9 cellular contexts compared by ENCODE assay signal in the genomic region with DNA sequence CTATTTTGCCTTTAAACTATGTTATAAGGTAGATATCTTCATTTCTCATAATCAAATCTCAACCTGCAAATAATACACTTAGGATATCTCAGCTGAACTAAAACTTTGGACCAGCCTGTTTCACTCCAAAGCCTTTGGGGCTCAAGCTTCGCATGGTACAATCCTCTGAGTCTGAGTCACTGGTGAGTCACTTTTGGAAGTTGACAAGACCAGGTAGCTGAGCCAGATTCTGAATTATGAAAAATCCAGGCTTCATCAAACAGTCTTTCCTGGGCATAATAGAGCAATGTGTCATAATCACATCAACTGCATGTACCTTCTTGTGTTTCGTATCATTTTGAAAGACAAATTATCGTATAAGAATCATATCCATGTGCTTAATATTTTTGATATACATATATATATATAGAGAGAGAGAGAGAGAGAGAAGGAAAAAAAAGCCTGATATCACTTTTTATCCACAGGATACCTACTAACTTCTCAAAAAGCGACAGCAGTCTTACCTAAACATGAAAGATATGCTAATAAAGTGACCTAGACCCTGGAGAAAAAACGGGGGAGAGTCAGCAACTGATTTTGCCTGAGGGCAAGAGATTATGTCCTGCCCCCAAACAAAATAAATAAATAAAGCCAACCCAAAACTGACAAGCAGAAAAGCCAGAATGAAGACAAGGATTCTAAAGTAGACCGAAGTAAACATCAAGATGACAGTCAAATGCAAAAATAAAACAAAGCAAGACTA.
DNase-seq lines count a peak whose midpoint lies in the region; ATAC-seq and TF ChIP-seq lines count a peak whose summit lies in the region.
"Had no signal": no experiment of that assay in that cellular context is flagged by ENCODE, and none has a peak within 500 bp of the region (broad histone marks: within the 10 kb centered on the region; RNA-seq: fewer than 3 reads in every experiment).

No MANE protein-coding gene starts in this region.

- H3K9me3 ChIP-seq in SJCRH30 (replicated peaks) (no peaks in the 10 kb centered on the region), gastrocnemius medialis (no peaks in the 10 kb centered on the region)

- in situ Hi-C loops in gastrocnemius medialis (cut with MboI; ENCODE audit: low sequenced_read_pairs in 4 of 4) = no loop called here

- H3K27me3 ChIP-seq in SJCRH30 (no peaks in the 10 kb centered on the region), gastrocnemius medialis (no peaks in the 10 kb centered on the region)

- H3K27ac Mint-ChIP-seq in WTC11 = no peak overlapping the region

- H3K4me3 ChIP-seq in SJCRH30 (no peak overlapping the region), foreskin fibroblast (ENCODE audit: low read depth in 1 of 2, low read length in 2 of 2) (no peak overlapping the region), gastrocnemius medialis (no peak overlapping the region)

- H3K4me1 Mint-ChIP-seq in WTC11 = peaks cover 15% of the 10 kb centered on the region

- no peak overlapping the region for H3K4me3 Mint-ChIP-seq in WTC11

- peak; percentile 64 for DNase-seq in GM03348 (ENCODE audit: low spot score)
- DNase-seq in SJCRH30 = peak; percentile 17 to 42
- peak; percentile 93 to 97 for DNase-seq in foreskin fibroblast
- peak; percentile 43 to 53 for DNase-seq in gastrocnemius medialis
- DNase-seq in WTC11 (ENCODE audit: low spot score) = no peak
- no peak for DNase-seq in GOT3 (lab: John Stamatoyannopoulos, UW)
- DNase-seq: anterior cingulate cortex had no signal

- peaks cover 8% of the 10 kb centered on the region for H3K9me3 Mint-ChIP-seq in WTC11

- POLR2A ChIA-PET in WTC11 (lab: Charles Lee) = no interaction called here

- H3K36me3 Mint-ChIP-seq in WTC11 = peaks cover 4% of the 10 kb centered on the region; the same call in 1 of the 2 replicates

- H3K4me1 ChIP-seq in SJCRH30 = peaks cover 9% of the 10 kb centered on the region
- peaks cover 0 to 6% of the 10 kb centered on the region in 2 donors for H3K4me1 ChIP-seq in gastrocnemius medialis

- no peak for TF ChIP-seq POLR2A in gastrocnemius medialis (IDR thresholded peaks at IDR 0.05)

- intact Hi-C loops in gastrocnemius medialis (cut with DNase I; ENCODE audit: low total_unique reads) = no loop called here

- H3K36me3 ChIP-seq in SJCRH30 (no peaks in the 10 kb centered on the region), gastrocnemius medialis (no peaks in the 10 kb centered on the region)

- no peak for TF ChIP-seq CTCF in foreskin fibroblast (IDR thresholded peaks at IDR 0.05; ENCODE audit: low read depth, low read length)
- TF ChIP-seq CTCF in gastrocnemius medialis (IDR thresholded peaks at IDR 0.05 in 4 of 5, conservative IDR thresholded peaks at IDR 0.05 in 1 of 5) = no peak
- TF ChIP-seq CTCF in WTC11 (IDR thresholded peaks at IDR 0.05) = no peak

- ATAC-seq in gastrocnemius medialis = peak; percentile 99
- no peak for ATAC-seq in WTC11
- ATAC-seq in HG03139 (IDR thresholded peaks at IDR 0.05; ENCODE audit: unreplicated experiment) = no peak
- ATAC-seq in GM19397 (IDR thresholded peaks at IDR 0.05; ENCODE audit: unreplicated experiment) = no peak

- CTCF ChIA-PET in WTC11 (lab: Charles Lee) = no interaction called here

- H3K27ac ChIP-seq in SJCRH30 (no peak overlapping the region), gastrocnemius medialis (peak overlapping the region; percentile 10 to 48 (median 40))

- H3K27me3 Mint-ChIP-seq in WTC11 (ENCODE audit: low read depth) = no peaks in the 10 kb centered on the region

TF ChIP-seq in WTC11, 78 proteins besides CTCF, POLR2A, EP300 and RAD21 (continues in another document):
- TF ChIP-seq NR3C1 (CRISPR knock-in tag; conservative IDR thresholded peaks at IDR 0.05; ENCODE audit: low read depth) (no peak), NFE2L1 (CRISPR knock-in tag; IDR thresholded peaks at IDR 0.05) (no peak), ESRRA (CRISPR knock-in tag; IDR thresholded peaks at IDR 0.05; ENCODE audit: borderline replicate concordance) (no peak), TEAD4 (CRISPR knock-in tag; IDR thresholded peaks at IDR 0.05) (no peak), ZNF232 (CRISPR knock-in tag; IDR thresholded peaks at IDR 0.05) (no peak), FOXK1 (CRISPR knock-in tag; IDR thresholded peaks at IDR 0.05) (no peak), ZNF138 (CRISPR knock-in tag; conservative IDR thresholded peaks at IDR 0.05) (no peak)
- TF ChIP-seq, protein P1, sequence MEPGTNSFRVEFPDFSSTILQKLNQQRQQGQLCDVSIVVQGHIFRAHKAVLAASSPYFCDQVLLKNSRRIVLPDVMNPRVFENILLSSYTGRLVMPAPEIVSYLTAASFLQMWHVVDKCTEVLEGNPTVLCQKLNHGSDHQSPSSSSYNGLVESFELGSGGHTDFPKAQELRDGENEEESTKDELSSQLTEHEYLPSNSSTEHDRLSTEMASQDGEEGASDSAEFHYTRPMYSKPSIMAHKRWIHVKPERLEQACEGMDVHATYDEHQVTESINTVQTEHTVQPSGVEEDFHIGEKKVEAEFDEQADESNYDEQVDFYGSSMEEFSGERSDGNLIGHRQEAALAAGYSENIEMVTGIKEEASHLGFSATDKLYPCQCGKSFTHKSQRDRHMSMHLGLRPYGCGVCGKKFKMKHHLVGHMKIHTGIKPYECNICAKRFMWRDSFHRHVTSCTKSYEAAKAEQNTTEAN (CRISPR knock-in tag; IDR thresholded peaks at IDR 0.05) = no peak
- TF ChIP-seq, protein P2, sequence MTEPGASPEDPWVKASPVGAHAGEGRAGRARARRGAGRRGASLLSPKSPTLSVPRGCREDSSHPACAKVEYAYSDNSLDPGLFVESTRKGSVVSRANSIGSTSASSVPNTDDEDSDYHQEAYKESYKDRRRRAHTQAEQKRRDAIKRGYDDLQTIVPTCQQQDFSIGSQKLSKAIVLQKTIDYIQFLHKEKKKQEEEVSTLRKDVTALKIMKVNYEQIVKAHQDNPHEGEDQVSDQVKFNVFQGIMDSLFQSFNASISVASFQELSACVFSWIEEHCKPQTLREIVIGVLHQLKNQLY (CRISPR knock-in tag; IDR thresholded peaks at IDR 0.05) = no peak
- TF ChIP-seq, protein P3, sequence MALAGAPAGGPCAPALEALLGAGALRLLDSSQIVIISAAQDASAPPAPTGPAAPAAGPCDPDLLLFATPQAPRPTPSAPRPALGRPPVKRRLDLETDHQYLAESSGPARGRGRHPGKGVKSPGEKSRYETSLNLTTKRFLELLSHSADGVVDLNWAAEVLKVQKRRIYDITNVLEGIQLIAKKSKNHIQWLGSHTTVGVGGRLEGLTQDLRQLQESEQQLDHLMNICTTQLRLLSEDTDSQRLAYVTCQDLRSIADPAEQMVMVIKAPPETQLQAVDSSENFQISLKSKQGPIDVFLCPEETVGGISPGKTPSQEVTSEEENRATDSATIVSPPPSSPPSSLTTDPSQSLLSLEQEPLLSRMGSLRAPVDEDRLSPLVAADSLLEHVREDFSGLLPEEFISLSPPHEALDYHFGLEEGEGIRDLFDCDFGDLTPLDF (CRISPR knock-in tag; IDR thresholded peaks at IDR 0.05) = no peak
- TF ChIP-seq, protein P4, sequence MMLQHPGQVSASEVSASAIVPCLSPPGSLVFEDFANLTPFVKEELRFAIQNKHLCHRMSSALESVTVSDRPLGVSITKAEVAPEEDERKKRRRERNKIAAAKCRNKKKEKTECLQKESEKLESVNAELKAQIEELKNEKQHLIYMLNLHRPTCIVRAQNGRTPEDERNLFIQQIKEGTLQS (CRISPR knock-in tag; conservative IDR thresholded peaks at IDR 0.05) = no peak
- TF ChIP-seq, protein P5, sequence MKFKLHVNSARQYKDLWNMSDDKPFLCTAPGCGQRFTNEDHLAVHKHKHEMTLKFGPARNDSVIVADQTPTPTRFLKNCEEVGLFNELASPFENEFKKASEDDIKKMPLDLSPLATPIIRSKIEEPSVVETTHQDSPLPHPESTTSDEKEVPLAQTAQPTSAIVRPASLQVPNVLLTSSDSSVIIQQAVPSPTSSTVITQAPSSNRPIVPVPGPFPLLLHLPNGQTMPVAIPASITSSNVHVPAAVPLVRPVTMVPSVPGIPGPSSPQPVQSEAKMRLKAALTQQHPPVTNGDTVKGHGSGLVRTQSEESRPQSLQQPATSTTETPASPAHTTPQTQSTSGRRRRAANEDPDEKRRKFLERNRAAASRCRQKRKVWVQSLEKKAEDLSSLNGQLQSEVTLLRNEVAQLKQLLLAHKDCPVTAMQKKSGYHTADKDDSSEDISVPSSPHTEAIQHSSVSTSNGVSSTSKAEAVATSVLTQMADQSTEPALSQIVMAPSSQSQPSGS (CRISPR knock-in tag; IDR thresholded peaks at IDR 0.05; ENCODE audit: borderline replicate concordance, low read depth) = no peak
- TF ChIP-seq, protein P6, sequence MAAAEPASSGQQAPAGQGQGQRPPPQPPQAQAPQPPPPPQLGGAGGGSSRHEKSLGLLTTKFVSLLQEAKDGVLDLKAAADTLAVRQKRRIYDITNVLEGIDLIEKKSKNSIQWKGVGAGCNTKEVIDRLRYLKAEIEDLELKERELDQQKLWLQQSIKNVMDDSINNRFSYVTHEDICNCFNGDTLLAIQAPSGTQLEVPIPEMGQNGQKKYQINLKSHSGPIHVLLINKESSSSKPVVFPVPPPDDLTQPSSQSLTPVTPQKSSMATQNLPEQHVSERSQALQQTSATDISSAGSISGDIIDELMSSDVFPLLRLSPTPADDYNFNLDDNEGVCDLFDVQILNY (CRISPR knock-in tag; IDR thresholded peaks at IDR 0.05) = no peak

Comparison
In these comparisons a context has a peak if more than half of its experiments do, and no peak if none do; other contexts are left out.
1. DNase-seq: peak in GM03348 (single experiment), SJCRH30 (2 of 2), foreskin fibroblast (2 of 2) and gastrocnemius medialis (2 of 2); none in WTC11 (single experiment) and GOT3 (single experiment).
2. ATAC-seq: peak in gastrocnemius medialis (2 of 2); none in WTC11 (single experiment), HG03139 (single experiment) and GM19397 (single experiment).